1 cellular context compared by ENCODE assay signal in genomic region chr13:113022391-113023216, GRCh38.
TF ChIP-seq lines count a peak whose summit lies in the region.

No MANE protein-coding gene starts in this region.

TF ChIP-seq in HepG2, 621 proteins besides CTCF, POLR2A, EP300 and RAD21 (continued from another document and continues in another):
- TF ChIP-seq ZNF142 (CRISPR knock-in tag; IDR thresholded peaks at IDR 0.05) (no peak), ZNF30 (CRISPR knock-in tag; IDR thresholded peaks at IDR 0.05) (no peak), NONO (IDR thresholded peaks at IDR 0.05) (no peak), NONO (CRISPR knock-in tag; conservative IDR thresholded peaks at IDR 0.05) (0 out of 2 replicates have a peak, but pooled peaks have one; percentile 32), NAIF1 (CRISPR knock-in tag; IDR thresholded peaks at IDR 0.05; ENCODE audit: borderline replicate concordance) (no peak), ZMAT5 (CRISPR knock-in tag; IDR thresholded peaks at IDR 0.05; ENCODE audit: borderline replicate concordance, low read depth) (no peak), JUNB (CRISPR knock-in tag; IDR thresholded peaks at IDR 0.05; ENCODE audit: borderline replicate concordance) (peak; percentile 31; the same call in 1 of the 2 replicates), RXRA (CRISPR knock-in tag; IDR thresholded peaks at IDR 0.05) (peak; percentile 95), THAP11 (CRISPR knock-in tag; IDR thresholded peaks at IDR 0.05) (peak; percentile 42; the same call in 1 of the 2 replicates), GMEB2 (CRISPR knock-in tag; IDR thresholded peaks at IDR 0.05; ENCODE audit: low read depth) (peak; percentile 29; the same call in 1 of the 2 replicates), ZSCAN30 (CRISPR knock-in tag; IDR thresholded peaks at IDR 0.05) (no peak), ZNF180 (CRISPR knock-in tag; IDR thresholded peaks at IDR 0.05; ENCODE audit: borderline replicate concordance, low read depth) (no peak), WIZ (CRISPR knock-in tag; IDR thresholded peaks at IDR 0.05) (no peak), IRF2 (CRISPR knock-in tag; IDR thresholded peaks at IDR 0.05) (peak; percentile 78; the same call in 1 of the 2 replicates), JARID2 (CRISPR knock-in tag; IDR thresholded peaks at IDR 0.05; ENCODE audit: insufficient replicate concordance) (no peak), SNAPC4 (CRISPR knock-in tag; IDR thresholded peaks at IDR 0.05) (0 out of 2 replicates have a peak, but pooled peaks have one; percentile 28), NCOA1 (CRISPR knock-in tag; IDR thresholded peaks at IDR 0.05) (no peak), ETV5 (CRISPR knock-in tag; IDR thresholded peaks at IDR 0.05; ENCODE audit: borderline replicate concordance) (peak; percentile 98), E2F5 (CRISPR knock-in tag; conservative IDR thresholded peaks at IDR 0.05) (no peak), ZNF646 (CRISPR knock-in tag; IDR thresholded peaks at IDR 0.05) (no peak), NCOR1 (IDR thresholded peaks at IDR 0.05; ENCODE audit: borderline replicate concordance, low read length) (peak; percentile 84; the same call in 1 of the 2 replicates), POLR2G (IDR thresholded peaks at IDR 0.05; ENCODE audit: low read depth, low read length) (peak; percentile 57), ZBTB37 (CRISPR knock-in tag; IDR thresholded peaks at IDR 0.05) (no peak), XRCC5 (optimal IDR thresholded peaks at IDR 0.05; ENCODE audit: low read length) (no peak), GATAD2A (CRISPR knock-in tag; IDR thresholded peaks at IDR 0.05) (peak; percentile 94), ZNF280D (CRISPR knock-in tag; IDR thresholded peaks at IDR 0.05) (0 out of 2 replicates have a peak, but pooled peaks have one; percentile 52)
